In the genomic region with DNA sequence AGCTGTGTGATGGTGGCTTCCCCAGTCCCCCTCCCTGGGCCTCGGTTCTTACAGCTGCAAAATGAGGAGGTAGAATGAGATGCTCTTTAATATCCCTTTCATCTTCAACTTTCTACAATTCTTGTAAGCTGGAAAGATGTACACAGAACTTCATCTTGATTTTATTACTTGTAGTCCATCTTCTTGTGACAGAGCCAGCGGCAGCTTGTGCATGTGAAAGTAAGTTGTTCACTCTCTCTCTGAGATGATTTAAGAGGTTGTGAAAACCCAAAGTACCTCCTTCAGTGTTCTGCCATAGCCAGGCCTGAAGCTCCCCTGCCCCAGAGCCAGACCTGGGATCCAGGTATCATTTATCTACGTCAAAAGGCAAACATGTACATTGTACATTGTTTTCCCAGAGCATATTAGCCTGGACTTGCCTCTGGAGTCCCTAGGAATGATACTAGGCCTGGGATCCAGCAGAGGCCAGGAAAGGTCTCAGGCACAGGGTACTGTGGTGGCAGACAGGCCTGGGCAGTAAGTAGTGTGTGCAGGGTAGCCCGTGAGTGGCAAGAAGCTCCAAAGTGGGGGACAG, we compare ENCODE assay signal across 19 cellular contexts. TPM values are rescaled to one million over a fixed set of nuclear protein-coding genes. Genes with fewer than 3 reads are reported as not detected.
DNase-seq lines count a peak whose midpoint lies in the region; ATAC-seq and TF ChIP-seq lines count a peak whose summit lies in the region.
"Had no signal": no experiment of that assay in that cellular context is flagged by ENCODE, and none has a peak within 500 bp of the region (broad histone marks: within the 10 kb centered on the region; RNA-seq: fewer than 3 reads in every experiment).

No MANE protein-coding gene starts in this region.

- H4K20me1 ChIP-seq in OCI-LY1 (ENCODE audit: insufficient read depth, low read length): no peaks in the 10 kb centered on the region

- no peak for ATAC-seq in stimulated activated memory B cell treated with anti-CD40 and anti-IgM and Interleukin-4, amounts not matched to agents 10 μg/mL and 1 μg/mL and 100 μg/mL, for 72 hours
- ATAC-seq: lower lobe of right lung had no signal

- no peak for TF ChIP-seq POLR2A in esophagus squamous epithelium (IDR thresholded peaks at IDR 0.05)

- H3K27me3 ChIP-seq in CD4-positive, alpha-beta memory T cell (ENCODE audit: insufficient read depth, low read length): no peaks in the 10 kb centered on the region
- H3K27me3 ChIP-seq in OCI-LY1 (ENCODE audit: insufficient read depth, low read length) (no peaks in the 10 kb centered on the region), esophagus squamous epithelium (no peaks in the 10 kb centered on the region)
- H3K27me3 ChIP-seq: adrenal gland, hepatocyte had no signal

- H3K36me3 ChIP-seq in CD4-positive, alpha-beta memory T cell (ENCODE audit: insufficient read depth, low read length): no peaks in the 10 kb centered on the region
- H3K36me3 ChIP-seq in OCI-LY1 (ENCODE audit: insufficient read depth, low read length) (no peaks in the 10 kb centered on the region), esophagus squamous epithelium (no peaks in the 10 kb centered on the region)
- H3K36me3 ChIP-seq: adrenal gland, HAP-1, lower lobe of right lung had no signal

- H3K9me3 Mint-ChIP-seq in CD4-positive, alpha-beta memory T cell: no peaks in the 10 kb centered on the region
- H3K9me3 Mint-ChIP-seq in stimulated activated memory B cell treated with anti-CD40 and anti-IgM and Interleukin-4, amounts not matched to agents 10 μg/mL and 1 μg/mL and 100 μg/mL, for 72 hours: no peaks in the 10 kb centered on the region
- H3K9me3 Mint-ChIP-seq: activated CD4-positive, alpha-beta T cell treated with anti-CD3 and anti-CD28 coated beads, Interleukin-2, amount 10 ng/mL, durations not matched to agents 24 days and 14 days; dendritic cell treated with granulocyte-macrophage colony-stimulating factor and Interleukin-4, amounts not matched to agents 40 ng/mL and 50 ng/mL, for 4 days had no signal

- 0 out of 2 replicates have a peak, but pooled peaks cover 7% of the 10 kb centered on the region for H3F3A ChIP-seq in OCI-LY1 (ENCODE audit: insufficient read depth, low read length)

- H3K36me3 Mint-ChIP-seq in CD4-positive, alpha-beta memory T cell: peaks cover 0 to 3% of the 10 kb centered on the region in 2 donors
- H3K36me3 Mint-ChIP-seq in stimulated activated memory B cell treated with anti-CD40 and anti-IgM and Interleukin-4, amounts not matched to agents 10 μg/mL and 1 μg/mL and 100 μg/mL, for 72 hours: no peaks in the 10 kb centered on the region

- peak overlapping the region in 1 of 8 donors; percentile 25 for H3K4me3 Mint-ChIP-seq in CD4-positive, alpha-beta memory T cell
- no peak overlapping the region for H3K4me3 Mint-ChIP-seq in stimulated activated memory B cell treated with anti-CD40 and anti-IgM and Interleukin-4, amounts not matched to agents 10 μg/mL and 1 μg/mL and 100 μg/mL, for 72 hours
- H3K4me3 Mint-ChIP-seq: activated CD4-positive, alpha-beta T cell treated with anti-CD3 and anti-CD28 coated beads, Interleukin-2, amount 10 ng/mL, durations not matched to agents 24 days and 14 days; dendritic cell treated with granulocyte-macrophage colony-stimulating factor and Interleukin-4, amounts not matched to agents 40 ng/mL and 50 ng/mL, for 4 days had no signal

- no peak overlapping the region for H3K27ac ChIP-seq in CD4-positive, alpha-beta memory T cell (ENCODE audit: low read depth, low read length)
- H3K27ac ChIP-seq in OCI-LY1 (ENCODE audit: low read depth, low read length, poor library complexity, severe bottlenecking) (peak overlapping the region; percentile 94), esophagus squamous epithelium (peak overlapping the region; percentile 11 to 86 (median 42))
- H3K27ac ChIP-seq: adrenal gland, hepatocyte, lower lobe of right lung had no signal

- intact Hi-C loops in CD4-positive, alpha-beta memory T cell (cut with micrococcal nuclease): no loop called here
- intact Hi-C loops in esophagus squamous epithelium (cut with DNase I): no loop called here

- peak overlapping the region; percentile 98 for H3K4me2 ChIP-seq in OCI-LY1 (ENCODE audit: low read length)
- H3K4me2 ChIP-seq: hepatocyte had no signal

- no peak overlapping the region for H2AFZ ChIP-seq in OCI-LY1 (ENCODE audit: low read length)
- H2AFZ ChIP-seq: hepatocyte had no signal

- peaks cover 28% of the 10 kb centered on the region for H3K4me1 ChIP-seq in CD4-positive, alpha-beta memory T cell (ENCODE audit: insufficient read depth, low read length)
- H3K4me1 ChIP-seq in OCI-LY1 (ENCODE audit: insufficient read depth, low read length, severe bottlenecking) (peaks cover 81% of the 10 kb centered on the region), esophagus squamous epithelium (peaks cover 0 to 52% (median 27%) of the 10 kb centered on the region in 3 donors)

- H3K9me3 ChIP-seq in CD4-positive, alpha-beta memory T cell (ENCODE audit: control insufficient read depth in 1 of 2, low read length in 2 of 2): no peaks in the 10 kb centered on the region
- no peaks in the 10 kb centered on the region for H3K9me3 ChIP-seq in OCI-LY1 (ENCODE audit: low read length)
- no peaks in the 10 kb centered on the region for H3K9me3 ChIP-seq in esophagus squamous epithelium
- H3K9me3 ChIP-seq: adrenal gland, HAP-1, lower lobe of right lung had no signal

- no peak for DNase-seq in CD4-positive, alpha-beta memory T cell
- DNase-seq in esophagus squamous epithelium (lab: John Stamatoyannopoulos, UW) (no peak), retina (no peak), germinal center (ENCODE audit: low spot score) (no peak)
- DNase-seq in effector CD4-positive, alpha-beta T cell: no peak
- DNase-seq: activated CD4-positive, alpha-beta T cell treated with anti-CD3 and anti-CD28 coated beads, Interleukin-2, amount 10 ng/mL, durations not matched to agents 24 days and 14 days; activated CD8-positive, alpha-beta memory T cell treated with anti-CD3 and anti-CD28 coated beads, Interleukin-2, amount 50 U/mL, for 4 hours; adrenal gland; DMS79 treated with DMSO at 0.1 percent for 48 hours; lower lobe of right lung; NCI-H1436; Right ventricle myocardium superior had no signal

- peaks cover 20 to 37% (median 30%) of the 10 kb centered on the region in 4 donors for H3K4me1 Mint-ChIP-seq in CD4-positive, alpha-beta memory T cell
- peaks cover 68% of the 10 kb centered on the region for H3K4me1 Mint-ChIP-seq in stimulated activated memory B cell treated with anti-CD40 and anti-IgM and Interleukin-4, amounts not matched to agents 10 μg/mL and 1 μg/mL and 100 μg/mL, for 72 hours

- CTCF ChIA-PET in CD4-positive, alpha-beta memory T cell (lab: Charles Lee; ENCODE audit: partially characterized antibody): interaction anchor here (0.8 to 1.9 kb wide), 3 partner anchors 11 to 286 kb away, joined by 3 to 11 read pairs (median 6); no protein-coding TSS in a partner anchor

- H3K9ac ChIP-seq in OCI-LY1 (ENCODE audit: low read length): peak overlapping the region; percentile 96

- H3K9me2 ChIP-seq in OCI-LY1 (ENCODE audit: low read depth, low read length): no peaks in the 10 kb centered on the region

- 47 to 53% methylated on average over 4 of the region's 4 CpGs for WGBS in esophagus squamous epithelium, 2 donors

- peak overlapping the region in 5 of 7 donors; percentile 1 to 85 (median 63) for H3K27ac Mint-ChIP-seq in CD4-positive, alpha-beta memory T cell
- H3K27ac Mint-ChIP-seq in stimulated activated memory B cell treated with anti-CD40 and anti-IgM and Interleukin-4, amounts not matched to agents 10 μg/mL and 1 μg/mL and 100 μg/mL, for 72 hours: peak overlapping the region; percentile 43
- H3K27ac Mint-ChIP-seq: activated CD4-positive, alpha-beta T cell treated with anti-CD3 and anti-CD28 coated beads, Interleukin-2, amount 10 ng/mL, durations not matched to agents 24 days and 14 days; dendritic cell treated with granulocyte-macrophage colony-stimulating factor and Interleukin-4, amounts not matched to agents 40 ng/mL and 50 ng/mL, for 4 days had no signal

- 0 out of 2 replicates have a peak, but pooled peaks cover 3% of the 10 kb centered on the region for H3K79me2 ChIP-seq in OCI-LY1 (ENCODE audit: insufficient read depth, low read length)
- H3K79me2 ChIP-seq: hepatocyte had no signal

- H3K4me3 ChIP-seq in CD4-positive, alpha-beta memory T cell (ENCODE audit: low read length in 2 of 2): no peak overlapping the region
- H3K4me3 ChIP-seq in OCI-LY1 (ENCODE audit: low read depth, low read length, poor library complexity, severe bottlenecking) (no peak overlapping the region), esophagus squamous epithelium (no peak overlapping the region)
- H3K4me3 ChIP-seq: adrenal gland, HAP-1, hepatocyte, lower lobe of right lung had no signal

- POLR2A ChIA-PET in CD4-positive, alpha-beta memory T cell (lab: Charles Lee; ENCODE audit: partially characterized antibody): interaction anchor here (0.6 to 2.8 kb wide), 9 partner anchors 11 to 152 kb away, joined by 3 to 15 read pairs (median 4); no protein-coding TSS in a partner anchor

- no peaks in the 10 kb centered on the region for H3K27me3 Mint-ChIP-seq in CD4-positive, alpha-beta memory T cell
- no peaks in the 10 kb centered on the region for H3K27me3 Mint-ChIP-seq in stimulated activated memory B cell treated with anti-CD40 and anti-IgM and Interleukin-4, amounts not matched to agents 10 μg/mL and 1 μg/mL and 100 μg/mL, for 72 hours
- H3K27me3 Mint-ChIP-seq: activated CD4-positive, alpha-beta T cell treated with anti-CD3 and anti-CD28 coated beads, Interleukin-2, amount 10 ng/mL, durations not matched to agents 24 days and 14 days had no signal

- TF ChIP-seq CTCF in OCI-LY1 (IDR thresholded peaks at IDR 0.05; ENCODE audit: low read length): no peak
- TF ChIP-seq CTCF in esophagus squamous epithelium (IDR thresholded peaks at IDR 0.05): no peak

RNA-seq across cellular contexts. Expression of gene UBE2L5, which starts 3.3 kb away (rescaled TPM):
- total RNA-seq in CD4-positive, alpha-beta memory T cell: not detected
- polyA plus RNA-seq in CD4-positive, alpha-beta memory T cell: not detected
- total RNA-seq in esophagus squamous epithelium: under 1 TPM in 1 of 4 donors, not detected in 3; 0.19 TPM
- total RNA-seq: activated CD4-positive, alpha-beta T cell treated with anti-CD3 and anti-CD28 coated beads, Interleukin-2, amount 10 ng/mL, durations not matched to agents 24 days and 14 days; hepatocyte; lower lobe of right lung; osteocyte; Right ventricle myocardium superior; temporal lobe had no signal
- polyA plus RNA-seq: hepatocyte had no signal

RNA-seq across cellular contexts. Expression of gene HMGB1, which starts 46.8 kb away (rescaled TPM):
- 100 to 1,000 TPM; 311 to 331 TPM for total RNA-seq in CD4-positive, alpha-beta memory T cell
- 100 to 1,000 TPM; 564 to 714 TPM for polyA plus RNA-seq in CD4-positive, alpha-beta memory T cell
- 100 to 1,000 TPM; 189 to 446 (median 280) TPM for total RNA-seq in esophagus squamous epithelium
